ENCODE assay signal across 15 cellular contexts in genomic region chr11:30457045-30457444, GRCh38.
DNase-seq lines count a peak whose midpoint lies in the region; ATAC-seq and TF ChIP-seq lines count a peak whose summit lies in the region.
"Had no signal": no experiment of that assay in that cellular context is flagged by ENCODE, and none has a peak within 500 bp of the region (broad histone marks: within the 10 kb centered on the region; RNA-seq: fewer than 3 reads in every experiment).

No MANE protein-coding gene starts in this region.

- 77% methylated on average over 3 of the region's 3 CpGs for whole genome bisulfite sequencing in esophagus muscularis mucosa

- H3K4me1 ChIP-seq in esophagus muscularis mucosa = peaks cover 22 to 31% (median 29%) of the 10 kb centered on the region in 4 donors
- H3K4me1 ChIP-seq in gastrocnemius medialis = peaks cover 17 to 42% of the 10 kb centered on the region in 2 donors

- H3K27me3 ChIP-seq in esophagus muscularis mucosa = no peaks in the 10 kb centered on the region
- no peaks in the 10 kb centered on the region for H3K27me3 ChIP-seq in gastrocnemius medialis
- H3K27me3 ChIP-seq: BLaER1 treated with 17β-estradiol and CSF1 and Interleukin-3, amounts not matched to agents 10 nM and 100 nM had no signal

- TF ChIP-seq CTCF in esophagus muscularis mucosa (IDR thresholded peaks at IDR 0.05) (no peak), gastrocnemius medialis (IDR thresholded peaks at IDR 0.05 in 4 of 5, conservative IDR thresholded peaks at IDR 0.05 in 1 of 5) (no peak)

- in situ Hi-C loops in gastrocnemius medialis (cut with MboI; ENCODE audit: low sequenced_read_pairs in 4 of 4) = no loop called here

- H3K9me3 ChIP-seq in esophagus muscularis mucosa (no peaks in the 10 kb centered on the region), gastrocnemius medialis (no peaks in the 10 kb centered on the region)
- H3K9me3 ChIP-seq: BLaER1 treated with 17β-estradiol and CSF1 and Interleukin-3, amounts not matched to agents 10 nM and 100 nM had no signal

- H3K4me3 ChIP-seq in esophagus muscularis mucosa = no peak overlapping the region
- no peak overlapping the region for H3K4me3 ChIP-seq in gastrocnemius medialis
- H3K4me3 ChIP-seq: BLaER1 treated with 17β-estradiol and CSF1 and Interleukin-3, amounts not matched to agents 10 nM and 100 nM; GM23338 had no signal

- H3K27ac ChIP-seq in esophagus muscularis mucosa (replicated peaks in 1 of 4) = no peak overlapping the region
- H3K27ac ChIP-seq in gastrocnemius medialis = no peak overlapping the region
- H3K27ac ChIP-seq: BLaER1 treated with 17β-estradiol and CSF1 and Interleukin-3, amounts not matched to agents 10 nM and 100 nM had no signal

- no peak for TF ChIP-seq EP300 in esophagus muscularis mucosa (IDR thresholded peaks at IDR 0.05)

- DNase-seq in Right ventricle myocardium inferior (ENCODE audit: missing footprints) (no peak), cardiac septum (ENCODE audit: low spot score) (no peak), esophagus muscularis mucosa (ENCODE audit: extremely low spot score) (peak; percentile 75), left ventricle myocardium superior (no peak), gastrocnemius medialis (no peak), GDM1 (lab: John Stamatoyannopoulos, UW) (no peak), activated gamma-delta T cell treated with Interleukin-2 at 50 U/mL for 16 hours (no peak), AG08395 (ENCODE audit: low spot score) (no peak)
- DNase-seq: 8988T; CD4-positive, alpha-beta T cell; DMS79 treated with DMSO at 0.1 percent for 48 hours; EL; H7 had no signal

- intact Hi-C loops in Right ventricle myocardium inferior (cut with DNase I) = loop anchor here (10.0 kb wide), 1 partner anchor 88 kb away; no protein-coding TSS in a partner anchor
- intact Hi-C loops in cardiac septum (cut with DNase I) = no loop called here
- intact Hi-C loops in esophagus muscularis mucosa (cut with DNase I) = no loop called here
- intact Hi-C loops in left ventricle myocardium superior (cut with micrococcal nuclease) = no loop called here
- intact Hi-C loops in gastrocnemius medialis (cut with DNase I; ENCODE audit: low total_unique reads) = no loop called here

- H3K36me3 ChIP-seq in esophagus muscularis mucosa (no peaks in the 10 kb centered on the region), gastrocnemius medialis (no peaks in the 10 kb centered on the region)
- H3K36me3 ChIP-seq: BLaER1 treated with 17β-estradiol and CSF1 and Interleukin-3, amounts not matched to agents 10 nM and 100 nM had no signal

- TF ChIP-seq POLR2A in esophagus muscularis mucosa (IDR thresholded peaks at IDR 0.05; ENCODE audit: low read depth) (no peak), gastrocnemius medialis (IDR thresholded peaks at IDR 0.05) (no peak)

- peak; percentile 27 for ATAC-seq in Right ventricle myocardium inferior
- ATAC-seq in left ventricle myocardium superior = peak; percentile 67
- peak; percentile 36 for ATAC-seq in gastrocnemius medialis
- ATAC-seq: GM23338 had no signal
